ENCODE assay signal across 14 cellular contexts in the genomic region with DNA sequence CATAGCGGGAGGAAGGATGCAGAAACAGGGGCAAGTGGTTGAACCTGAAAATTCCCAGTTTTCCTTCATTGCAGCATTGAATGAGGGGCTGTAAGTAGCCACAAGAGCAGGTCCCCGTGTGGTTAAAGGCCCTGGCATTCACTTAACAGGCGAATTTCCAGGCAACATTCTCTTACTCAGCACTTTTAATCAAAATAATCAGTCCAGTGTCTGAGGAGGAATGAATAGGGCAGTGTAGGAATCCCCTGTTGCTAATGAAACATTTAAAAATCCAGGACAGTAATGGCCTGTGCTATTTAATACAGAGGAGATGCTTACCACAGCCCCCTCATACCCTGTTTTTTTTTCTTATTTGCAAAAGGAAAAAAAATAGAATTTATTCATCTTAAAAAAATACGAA.
"Had no signal": no experiment of that assay in that cellular context is flagged by ENCODE, and none has a peak within 500 bp of the region (broad histone marks: within the 10 kb centered on the region; RNA-seq: fewer than 3 reads in every experiment).

No MANE protein-coding gene starts in this region.

- H3K27ac ChIP-seq: colonic mucosa, gastroesophageal sphincter had no signal

- H3K4me3 ChIP-seq: colonic mucosa, gastroesophageal sphincter had no signal

- H3K27me3 ChIP-seq: colonic mucosa, gastroesophageal sphincter had no signal

- H3K4me1 ChIP-seq: colonic mucosa had no signal

- H3K9me3 ChIP-seq: colonic mucosa, gastroesophageal sphincter had no signal

- DNase-seq: activated CD4-positive, alpha-beta T cell treated with anti-CD3 and anti-CD28 coated beads, Interleukin-2, amount 50 U/mL, for 1 hour; activated CD4-positive, CD25-positive, alpha-beta regulatory T cell treated with anti-CD3 and anti-CD28 coated beads, Interleukin-2, amount 50 U/mL, for 72 hours; activated CD8-positive, alpha-beta memory T cell treated with anti-CD3 and anti-CD28 coated beads, Interleukin-2, amount 50 U/mL, for 4 hours; activated effector memory CD4-positive, alpha-beta T cell treated with Interleukin-2 at 50 U/mL for 16 hours; activated naive CD4-positive, alpha-beta T cell treated with anti-CD3 and anti-CD28 coated beads, Interleukin-2, amount 10 ng/mL, durations not matched to agents 7 days and 5 days; activated naive CD8-positive, alpha-beta T cell treated with anti-CD3 and anti-CD28 coated beads, Interleukin-2, amount 50 U/mL, for 24 hours; activated T-cell treated with anti-CD3 and anti-CD28 coated beads, Interleukin-2, amount 50 U/mL, for 4 hours; central memory CD4-positive, alpha-beta T cell; colonic mucosa; nephron progenitor cell; small intestine; stimulated activated CD4-positive, alpha-beta T cell treated with anti-CD3 and anti-CD28 coated beads, Interleukin-4, amount 100 ng/mL, for 1 hour; stimulated activated naive CD8-positive, alpha-beta T cell treated with anti-CD3 and anti-CD28 coated beads, Interleukin-15, amount 100 ng/mL, for 72 hours had no signal

- H3K36me3 ChIP-seq: colonic mucosa, gastroesophageal sphincter had no signal
